Comparison of ENCODE assay signal across 1 cellular context in the genomic region with DNA sequence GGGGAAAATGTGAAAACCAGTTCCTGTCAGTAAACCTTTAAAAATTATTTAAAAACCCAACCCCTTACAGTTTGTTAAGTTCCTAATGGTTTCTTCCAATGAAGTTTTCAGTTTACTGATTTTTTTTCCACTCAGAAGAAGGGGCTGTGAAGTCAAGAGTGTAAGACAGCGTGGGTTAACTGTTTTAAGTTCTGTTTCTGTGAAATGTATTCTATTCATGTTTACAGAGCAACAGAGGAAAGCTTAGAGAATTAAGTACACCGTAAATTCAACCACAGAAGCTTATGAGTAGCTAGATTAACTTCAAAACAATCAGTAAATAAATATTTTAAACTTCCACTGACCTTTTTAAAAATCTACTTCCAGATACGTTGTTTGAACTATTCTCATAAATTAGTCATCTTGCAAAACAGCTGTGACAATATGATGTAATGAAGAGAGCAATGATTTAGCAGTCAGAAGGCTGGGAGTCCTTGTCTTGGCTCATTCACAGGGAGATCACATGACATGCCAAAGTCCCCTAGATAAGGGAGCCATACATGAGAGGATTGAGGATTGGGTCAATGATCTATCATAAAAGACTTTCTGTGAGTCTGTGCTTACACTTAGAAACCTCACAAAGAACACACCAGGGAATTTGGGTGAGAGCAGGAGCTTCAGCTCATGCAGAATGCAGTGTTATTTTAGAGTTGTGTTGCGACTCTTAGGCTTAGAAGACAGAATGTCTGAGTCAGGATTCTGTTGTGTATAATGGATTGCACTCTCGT.
TF ChIP-seq lines count a peak whose summit lies in the region.

No MANE protein-coding gene starts in this region.

TF ChIP-seq in HepG2, 621 proteins besides CTCF, POLR2A, EP300 and RAD21:
- 0 out of 2 replicates have a peak, but pooled peaks have one; percentile 43 for TF ChIP-seq TFAP4 (IDR thresholded peaks at IDR 0.05; ENCODE audit: borderline replicate concordance, low read depth)
- TF ChIP-seq ZNF7 (CRISPR knock-in tag; IDR thresholded peaks at IDR 0.05): 0 out of 2 replicates have a peak, but pooled peaks have one; percentile 17
- 0 out of 2 replicates have a peak, but pooled peaks have one; percentile 4 for TF ChIP-seq FOSL2 (CRISPR knock-in tag; IDR thresholded peaks at IDR 0.05)
- peak; percentile 22; the same call in 1 of the 2 replicates for TF ChIP-seq SAP130 (CRISPR knock-in tag; IDR thresholded peaks at IDR 0.05; ENCODE audit: low read depth)
